ENCODE assay signal across 20 cellular contexts in the genomic region with DNA sequence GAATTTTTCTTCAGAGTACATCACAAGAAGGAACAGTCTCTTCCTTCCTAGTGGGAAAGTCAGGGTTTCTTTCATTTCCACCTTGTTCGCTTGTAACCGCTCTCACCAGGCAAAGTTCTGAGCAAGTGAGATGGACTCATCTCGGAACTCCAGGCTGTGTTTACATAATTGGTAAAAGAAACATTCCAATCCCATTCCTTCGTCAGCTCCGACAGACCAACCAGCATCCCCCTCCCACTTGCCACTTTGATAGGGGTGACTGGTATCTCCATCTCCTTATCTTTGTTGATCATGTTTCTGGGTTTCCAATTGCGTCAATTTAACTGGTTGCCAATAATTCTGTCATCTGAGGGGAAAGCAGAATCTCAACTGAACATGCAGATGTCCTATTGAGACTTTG.
"Had no signal": no experiment of that assay in that cellular context is flagged by ENCODE, and none has a peak within 500 bp of the region (broad histone marks: within the 10 kb centered on the region; RNA-seq: fewer than 3 reads in every experiment).

No MANE protein-coding gene starts in this region.

- H3K27me3 ChIP-seq: heart right ventricle, pancreas, stomach, suprapubic skin, tibial nerve had no signal

- H3K36me3 ChIP-seq: heart right ventricle, pancreas, stomach, suprapubic skin, tibial nerve had no signal

- H3K27ac ChIP-seq: heart right ventricle, pancreas, stomach, suprapubic skin, tibial nerve had no signal

- DNase-seq: activated CD4-positive, alpha-beta memory T cell treated with anti-CD3 and anti-CD28 coated beads, Interleukin-2, amount 10 ng/mL, durations not matched to agents 7 days and 5 days; activated CD4-positive, alpha-beta T cell treated with anti-CD3 and anti-CD28 coated beads, Interleukin-2, amount 10 ng/mL, durations not matched to agents 24 days and 14 days; activated effector memory CD4-positive, alpha-beta T cell treated with anti-CD3 and anti-CD28 coated beads, Interleukin-2, amount 50 U/mL, for 16 hours; activated naive CD4-positive, alpha-beta T cell treated with anti-CD3 and anti-CD28 coated beads, Interleukin-2, amount 10 ng/mL, durations not matched to agents 7 days and 5 days; activated naive CD8-positive, alpha-beta T cell treated with anti-CD3 and anti-CD28 coated beads, Interleukin-2, amount 50 U/mL, for 24 hours; activated T-cell treated with anti-CD3 and anti-CD28 coated beads for 4 hours; anterior cingulate cortex; central memory CD4-positive, alpha-beta T cell; effector memory CD4-positive, alpha-beta T cell; heart right ventricle; left ventricle myocardium superior; mammary epithelial cell; pancreas; right cardiac atrium; stimulated activated CD4-positive, alpha-beta T cell treated with anti-CD3 and anti-CD28 coated beads, Interleukin-1b, Interleukin-23, amount 100 ng/mL, for 48 hours; stomach had no signal

- ATAC-seq: activated naive CD8-positive, alpha-beta T cell treated with anti-CD3 and anti-CD28 coated beads, Interleukin-2, amount 50 U/mL, for 24 hours; esophagus mucosa; heart right ventricle; left ventricle myocardium superior; natural killer cell treated with Interleukin-12 subunit alpha and Interleukin-12 subunit beta and Interleukin-15 and Interleukin-18, amount 100 ng/mL, for 72 hours; pancreas; right cardiac atrium had no signal

- H3K4me1 ChIP-seq: heart right ventricle, pancreas, stomach, suprapubic skin, tibial nerve had no signal

- H3K4me3 ChIP-seq: heart right ventricle, pancreas, stomach, suprapubic skin, tibial nerve had no signal

- H3K9me3 ChIP-seq: pancreas, suprapubic skin had no signal
